ENCODE assay signal across 19 cellular contexts in the genomic region with DNA sequence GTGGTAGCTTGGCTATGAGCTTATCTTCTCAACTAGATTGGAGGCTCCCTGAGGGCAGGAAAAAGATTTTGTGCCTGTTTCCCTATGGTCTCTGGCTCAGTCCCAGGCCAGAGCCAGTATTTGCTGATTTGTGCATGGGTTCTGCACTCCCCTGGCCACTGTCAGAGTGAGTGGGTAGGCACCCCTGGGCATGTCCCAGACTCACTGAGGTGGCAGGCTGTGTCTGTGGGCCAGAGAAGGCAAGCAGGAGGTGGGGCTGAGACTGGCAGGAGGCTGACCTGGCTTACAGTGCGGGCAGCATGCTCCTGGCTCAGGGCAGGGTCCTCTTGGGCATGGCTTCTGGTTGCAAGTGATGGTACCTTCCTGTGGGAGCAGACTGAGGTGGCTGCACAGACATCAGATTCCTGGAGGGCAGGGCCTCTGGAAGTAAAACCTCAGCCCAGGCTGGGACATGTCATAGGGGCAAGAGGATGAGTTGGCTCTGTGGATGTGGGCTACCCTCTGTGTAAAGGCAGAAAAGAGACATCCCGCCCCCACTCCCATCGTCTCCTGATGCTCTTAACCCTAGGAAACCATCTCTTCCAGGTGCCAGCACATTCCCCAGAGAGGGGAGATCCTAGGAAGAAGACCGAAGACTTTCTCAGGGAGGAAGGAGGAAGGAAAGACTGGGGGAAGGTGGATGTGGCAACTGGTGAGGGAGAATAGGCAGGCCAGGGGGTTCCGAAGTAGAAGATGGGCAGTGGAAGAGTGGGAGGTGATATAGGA. TPM values are rescaled to one million over a fixed set of nuclear protein-coding genes. Genes with fewer than 3 reads are reported as not detected.
DNase-seq lines count a peak whose midpoint lies in the region; ATAC-seq and TF ChIP-seq lines count a peak whose summit lies in the region.
"Had no signal": no experiment of that assay in that cellular context is flagged by ENCODE, and none has a peak within 500 bp of the region (broad histone marks: within the 10 kb centered on the region; RNA-seq: fewer than 3 reads in every experiment).

No MANE protein-coding gene starts in this region.

- DNase-seq in Right ventricle myocardium inferior (ENCODE audit: missing footprints) = peak; percentile 15
- no peak for DNase-seq in Right ventricle myocardium superior
- peak; percentile 7 for DNase-seq in OCI-M1 (lab: John Stamatoyannopoulos, UW)
- peak; percentile 5 for DNase-seq in omental fat pad (ENCODE audit: low spot score)
- peak; percentile 36 for DNase-seq in upper lobe of right lung
- DNase-seq in DMS114 treated with DMSO at 0.1 percent for 48 hours (lab: John Stamatoyannopoulos, UW; ENCODE audit: unreplicated experiment) = no peak
- no peak for DNase-seq in stimulated activated naive CD4-positive, alpha-beta T cell treated with Interleukin-2 at 50 U/mL for 16 hours (lab: John Stamatoyannopoulos, UW)
- DNase-seq: COR-L47, DMS79, GOT3, NCI-H1092, NCI-H146, NCI-H2081 treated with DMSO at 0.1 percent for 48 hours, NCI-H510A, NCI-H774, PC-3 had no signal

- H3K27me3 ChIP-seq in upper lobe of right lung = peaks cover 42% of the 10 kb centered on the region

- TF ChIP-seq CTCF in omental fat pad (IDR thresholded peaks at IDR 0.05) = no peak
- no peak for TF ChIP-seq CTCF in upper lobe of right lung (IDR thresholded peaks at IDR 0.05)

- H3K4me3 ChIP-seq in upper lobe of right lung = no peak overlapping the region

- intact Hi-C loops in Right ventricle myocardium inferior (cut with DNase I) = loop anchor here (10.0 kb wide), 1 partner anchor 309 kb away; no protein-coding TSS in a partner anchor
- intact Hi-C loops in Right ventricle myocardium superior (cut with DNase I) = no loop called here
- intact Hi-C loops in upper lobe of right lung (cut with DNase I) = no loop called here

- H3K4me1 ChIP-seq in upper lobe of right lung = peaks cover 7% of the 10 kb centered on the region

- ATAC-seq in Right ventricle myocardium inferior (no peak), Right ventricle myocardium superior (ENCODE audit: poor library complexity) (no peak), omental fat pad (ENCODE audit: low FRiP score) (no peak), upper lobe of right lung (no peak), HG03520 (IDR thresholded peaks at IDR 0.05; ENCODE audit: unreplicated experiment) (no peak)
- ATAC-seq: PC-3 had no signal

- no peak overlapping the region for H3K27ac ChIP-seq in upper lobe of right lung
- H3K27ac ChIP-seq: KMS-11 had no signal

- H3K36me3 ChIP-seq in upper lobe of right lung = no peaks in the 10 kb centered on the region

- H3K9me3 ChIP-seq in upper lobe of right lung = no peaks in the 10 kb centered on the region

RNA-seq across cellular contexts. Expression of a gene that starts 4.3 kb away (rescaled TPM):
- total RNA-seq in Right ventricle myocardium inferior = 0.11 TPM
- total RNA-seq in Right ventricle myocardium superior = 0.11 TPM
- 1 to 10 TPM in 2 of 4 donors, under 1 TPM in 2; 0.46 to 3.3 (median 1.2) TPM for total RNA-seq in omental fat pad
- total RNA-seq in upper lobe of right lung = 1.3 TPM
- total RNA-seq: M059J had no signal

RNA-seq across cellular contexts. Expression of a gene that starts 31.5 kb away (rescaled TPM):
- 3.3 TPM for total RNA-seq in Right ventricle myocardium inferior
- 1.9 TPM for total RNA-seq in Right ventricle myocardium superior
- total RNA-seq in omental fat pad = 10 to 100 TPM in 3 of 4 donors, 1 to 10 TPM in 1; 5.3 to 23.9 (median 18.8) TPM
- 29.4 TPM for total RNA-seq in upper lobe of right lung

RNA-seq across cellular contexts. Expression of a gene that starts 43.5 kb away (rescaled TPM):
- total RNA-seq in Right ventricle myocardium inferior = 128 TPM
- total RNA-seq in Right ventricle myocardium superior = 119 TPM
- total RNA-seq in omental fat pad = 100 to 1,000 TPM in 3 of 4 donors, 10 to 100 TPM in 1; 86.7 to 186 (median 133) TPM
- total RNA-seq in upper lobe of right lung = 180 TPM

Comparison
In these comparisons a context has a peak if more than half of its experiments do, and no peak if none do; other contexts are left out.
1. DNase-seq: peak in Right ventricle myocardium inferior (single experiment), OCI-M1 (single experiment), omental fat pad (single experiment) and upper lobe of right lung (single experiment); none in Right ventricle myocardium superior (single experiment), DMS114 treated with DMSO at 0.1 percent for 48 hours (single experiment) and stimulated activated naive CD4-positive, alpha-beta T cell treated with Interleukin-2 at 50 U/mL for 16 hours (single experiment).